In genomic region chr2:9105601-9106337, GRCh38 we compare ENCODE assay signal across 22 cellular contexts.
"Had no signal": no experiment of that assay in that cellular context is flagged by ENCODE, and none has a peak within 500 bp of the region (broad histone marks: within the 10 kb centered on the region; RNA-seq: fewer than 3 reads in every experiment).

No MANE protein-coding gene starts in this region.

- DNase-seq: activated CD4-positive, alpha-beta T cell treated with anti-CD3 and anti-CD28 coated beads for 1 hour; activated CD8-positive, alpha-beta memory T cell treated with anti-CD3 and anti-CD28 coated beads for 24 hours; activated CD8-positive, alpha-beta memory T cell treated with anti-CD3 and anti-CD28 coated beads, Interleukin-2, amount 50 U/mL, for 4 hours; activated naive CD4-positive, alpha-beta T cell treated with anti-CD3 and anti-CD28 coated beads for 36 hours; activated T-cell treated with anti-CD3 and anti-CD28 coated beads, Interleukin-2, amount 50 U/mL, for 24 hours; brain microvascular endothelial cell; central memory CD4-positive, alpha-beta T cell; dorsolateral prefrontal cortex; immature natural killer cell; lower lobe of right lung; mesendoderm; mucosa of descending colon; nucleus accumbens; stimulated activated CD4-positive, alpha-beta T cell treated with anti-CD3 and anti-CD28 coated beads, Interleukin-12 subunit alpha, Interleukin-12 subunit beta, amount 100 ng/mL, for 4 hours; stimulated activated CD4-positive, alpha-beta T cell treated with anti-CD3 and anti-CD28 coated beads, Interleukin-4, amount 100 ng/mL, for 4 hours; substantia nigra; T-helper 1 cell; thyroid gland had no signal

- H3K27ac ChIP-seq: brain microvascular endothelial cell, dorsolateral prefrontal cortex, parathyroid adenoma, thyroid gland had no signal

- H3K4me1 Mint-ChIP-seq: activated T-helper 17 cell treated with anti-CD3 and anti-CD28 coated beads, Interleukin-2, amount 50 U/mL, for 72 hours had no signal

- H3K4me3 ChIP-seq: dorsolateral prefrontal cortex, lower lobe of right lung, mucosa of descending colon, thyroid gland had no signal

- H3K36me3 ChIP-seq: brain microvascular endothelial cell, lower lobe of right lung, thyroid gland had no signal

- H3K9me3 Mint-ChIP-seq: activated naive CD4-positive, alpha-beta T cell treated with anti-CD3 and anti-CD28 coated beads for 36 hours; activated T-cell treated with anti-CD3 and anti-CD28 coated beads, Interleukin-2, amount 50 U/mL, for 24 hours; activated T-helper 17 cell treated with anti-CD3 and anti-CD28 coated beads, Interleukin-2, amount 50 U/mL, for 72 hours; stimulated activated naive CD8-positive, alpha-beta T cell treated with anti-CD3 and anti-CD28 coated beads, Interleukin-15, Interleukin-2, amounts not matched to agents 100 ng/mL and 50 ng/mL, for 24 hours had no signal

- H3K27ac Mint-ChIP-seq: activated naive CD4-positive, alpha-beta T cell treated with anti-CD3 and anti-CD28 coated beads for 36 hours; activated T-cell treated with anti-CD3 and anti-CD28 coated beads, Interleukin-2, amount 50 U/mL, for 24 hours; activated T-helper 17 cell treated with anti-CD3 and anti-CD28 coated beads, Interleukin-2, amount 50 U/mL, for 72 hours; immature natural killer cell; stimulated activated naive CD8-positive, alpha-beta T cell treated with anti-CD3 and anti-CD28 coated beads, Interleukin-15, Interleukin-2, amounts not matched to agents 100 ng/mL and 50 ng/mL, for 24 hours had no signal

- H3K36me3 Mint-ChIP-seq: immature natural killer cell had no signal

- H3K4me3 Mint-ChIP-seq: activated naive CD4-positive, alpha-beta T cell treated with anti-CD3 and anti-CD28 coated beads for 36 hours; activated T-cell treated with anti-CD3 and anti-CD28 coated beads, Interleukin-2, amount 50 U/mL, for 24 hours; activated T-helper 17 cell treated with anti-CD3 and anti-CD28 coated beads, Interleukin-2, amount 50 U/mL, for 72 hours; immature natural killer cell; stimulated activated naive CD8-positive, alpha-beta T cell treated with anti-CD3 and anti-CD28 coated beads, Interleukin-15, Interleukin-2, amounts not matched to agents 100 ng/mL and 50 ng/mL, for 24 hours had no signal

- ATAC-seq: activated T-helper 17 cell treated with anti-CD3 and anti-CD28 coated beads, Interleukin-2, amount 50 U/mL, for 72 hours; left lobe of liver; lower lobe of right lung; mucosa of descending colon had no signal

- H3K27me3 ChIP-seq: brain microvascular endothelial cell, dorsolateral prefrontal cortex, thyroid gland had no signal

- H3K27me3 Mint-ChIP-seq: activated T-cell treated with anti-CD3 and anti-CD28 coated beads, Interleukin-2, amount 50 U/mL, for 24 hours; stimulated activated naive CD8-positive, alpha-beta T cell treated with anti-CD3 and anti-CD28 coated beads, Interleukin-15, Interleukin-2, amounts not matched to agents 100 ng/mL and 50 ng/mL, for 24 hours had no signal

- H3K9ac ChIP-seq: parathyroid adenoma had no signal

- H3K9me3 ChIP-seq: lower lobe of right lung, mucosa of descending colon, thyroid gland had no signal
